In the genomic region with DNA sequence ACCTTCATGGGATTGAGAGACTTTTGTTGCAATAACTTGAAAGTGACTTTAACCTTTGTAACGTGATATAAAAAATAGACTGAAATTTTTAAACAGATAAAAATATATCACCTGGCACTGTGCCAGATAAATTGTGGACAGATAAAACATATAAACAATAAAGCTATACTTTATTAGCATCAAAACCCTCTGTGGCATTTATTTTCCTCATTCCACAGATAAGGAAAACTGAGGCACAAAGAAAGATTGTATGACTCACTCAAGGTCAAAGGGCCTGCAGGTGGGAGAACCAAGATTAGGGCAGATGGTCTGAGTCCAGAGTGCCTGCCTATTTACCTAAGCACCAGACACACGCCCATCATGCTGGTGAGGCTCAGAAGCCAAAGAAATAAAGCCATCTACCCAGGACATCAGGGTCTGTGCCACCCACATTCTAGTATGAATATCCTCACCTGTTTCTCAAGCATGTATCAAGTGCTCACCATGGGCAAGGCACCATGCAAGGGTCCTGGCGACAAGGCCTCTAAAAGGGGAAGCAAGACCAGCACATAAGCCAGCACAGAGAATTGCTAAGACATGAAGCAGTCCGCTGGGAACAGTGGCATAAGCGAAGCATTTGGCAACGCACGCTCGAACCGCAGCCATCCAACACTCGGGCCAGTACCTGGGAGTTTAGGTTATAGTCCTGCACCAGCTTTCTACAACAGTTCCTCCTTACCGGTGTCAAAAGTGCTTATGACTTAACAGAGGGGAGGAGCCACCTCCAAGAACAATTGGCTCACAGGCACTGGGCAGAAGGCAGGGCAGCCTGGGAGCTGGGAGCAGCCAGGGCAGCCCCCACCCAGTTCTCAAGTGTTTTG, we compare ENCODE assay signal across 1 cellular context.
TF ChIP-seq lines count a peak whose summit lies in the region.

No MANE protein-coding gene starts in this region.

TF ChIP-seq in K562, 482 proteins besides CTCF, POLR2A, EP300 and RAD21 (continued from another document and continues in another):
- TF ChIP-seq, protein P1, sequence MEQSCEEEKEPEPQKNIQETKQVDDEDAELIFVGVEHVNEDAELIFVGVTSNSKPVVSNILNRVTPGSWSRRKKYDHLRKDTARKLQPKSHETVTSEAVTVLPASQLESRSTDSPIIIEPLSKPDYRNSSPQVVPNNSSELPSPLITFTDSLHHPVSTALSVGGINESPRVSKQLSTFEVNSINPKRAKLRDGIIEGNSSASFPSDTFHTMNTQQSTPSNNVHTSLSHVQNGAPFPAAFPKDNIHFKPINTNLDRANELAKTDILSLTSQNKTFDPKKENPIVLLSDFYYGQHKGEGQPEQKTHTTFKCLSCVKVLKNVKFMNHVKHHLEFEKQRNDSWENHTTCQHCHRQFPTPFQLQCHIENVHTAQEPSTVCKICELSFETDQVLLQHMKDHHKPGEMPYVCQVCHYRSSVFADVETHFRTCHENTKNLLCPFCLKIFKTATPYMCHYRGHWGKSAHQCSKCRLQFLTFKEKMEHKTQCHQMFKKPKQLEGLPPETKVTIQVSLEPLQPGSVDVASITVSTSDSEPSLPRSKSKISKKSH (CRISPR knock-in tag; IDR thresholded peaks at IDR 0.05) = no peak
- no peak for TF ChIP-seq TBL1XR1 (IDR thresholded peaks at IDR 0.05; ENCODE audit: low read length in 2 of 2)
- no peak for TF ChIP-seq MCM5 (IDR thresholded peaks at IDR 0.05; ENCODE audit: low read depth)
- TF ChIP-seq GATAD2A (IDR thresholded peaks at IDR 0.05) = no peak
- TF ChIP-seq, protein P2, sequence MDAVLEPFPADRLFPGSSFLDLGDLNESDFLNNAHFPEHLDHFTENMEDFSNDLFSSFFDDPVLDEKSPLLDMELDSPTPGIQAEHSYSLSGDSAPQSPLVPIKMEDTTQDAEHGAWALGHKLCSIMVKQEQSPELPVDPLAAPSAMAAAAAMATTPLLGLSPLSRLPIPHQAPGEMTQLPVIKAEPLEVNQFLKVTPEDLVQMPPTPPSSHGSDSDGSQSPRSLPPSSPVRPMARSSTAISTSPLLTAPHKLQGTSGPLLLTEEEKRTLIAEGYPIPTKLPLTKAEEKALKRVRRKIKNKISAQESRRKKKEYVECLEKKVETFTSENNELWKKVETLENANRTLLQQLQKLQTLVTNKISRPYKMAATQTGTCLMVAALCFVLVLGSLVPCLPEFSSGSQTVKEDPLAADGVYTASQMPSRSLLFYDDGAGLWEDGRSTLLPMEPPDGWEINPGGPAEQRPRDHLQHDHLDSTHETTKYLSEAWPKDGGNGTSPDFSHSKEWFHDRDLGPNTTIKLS (IDR thresholded peaks at IDR 0.05; ENCODE audit: borderline replicate concordance, low read depth) = no peak
- no peak for TF ChIP-seq HIVEP1 (CRISPR knock-in tag; IDR thresholded peaks at IDR 0.05)
- TF ChIP-seq ZNF212 (CRISPR knock-in tag; IDR thresholded peaks at IDR 0.05) = no peak
- TF ChIP-seq MEIS2 (IDR thresholded peaks at IDR 0.05; ENCODE audit: partially characterized antibody) = no peak
- peak; percentile 85 for TF ChIP-seq TCF3 (CRISPR knock-in tag; IDR thresholded peaks at IDR 0.05)
- TF ChIP-seq TSC22D4 (tag; IDR thresholded peaks at IDR 0.05) = no peak
- no peak for TF ChIP-seq HNRNPH1 (optimal IDR thresholded peaks at IDR 0.05; ENCODE audit: low read depth, low read length)
- TF ChIP-seq, protein P3, sequence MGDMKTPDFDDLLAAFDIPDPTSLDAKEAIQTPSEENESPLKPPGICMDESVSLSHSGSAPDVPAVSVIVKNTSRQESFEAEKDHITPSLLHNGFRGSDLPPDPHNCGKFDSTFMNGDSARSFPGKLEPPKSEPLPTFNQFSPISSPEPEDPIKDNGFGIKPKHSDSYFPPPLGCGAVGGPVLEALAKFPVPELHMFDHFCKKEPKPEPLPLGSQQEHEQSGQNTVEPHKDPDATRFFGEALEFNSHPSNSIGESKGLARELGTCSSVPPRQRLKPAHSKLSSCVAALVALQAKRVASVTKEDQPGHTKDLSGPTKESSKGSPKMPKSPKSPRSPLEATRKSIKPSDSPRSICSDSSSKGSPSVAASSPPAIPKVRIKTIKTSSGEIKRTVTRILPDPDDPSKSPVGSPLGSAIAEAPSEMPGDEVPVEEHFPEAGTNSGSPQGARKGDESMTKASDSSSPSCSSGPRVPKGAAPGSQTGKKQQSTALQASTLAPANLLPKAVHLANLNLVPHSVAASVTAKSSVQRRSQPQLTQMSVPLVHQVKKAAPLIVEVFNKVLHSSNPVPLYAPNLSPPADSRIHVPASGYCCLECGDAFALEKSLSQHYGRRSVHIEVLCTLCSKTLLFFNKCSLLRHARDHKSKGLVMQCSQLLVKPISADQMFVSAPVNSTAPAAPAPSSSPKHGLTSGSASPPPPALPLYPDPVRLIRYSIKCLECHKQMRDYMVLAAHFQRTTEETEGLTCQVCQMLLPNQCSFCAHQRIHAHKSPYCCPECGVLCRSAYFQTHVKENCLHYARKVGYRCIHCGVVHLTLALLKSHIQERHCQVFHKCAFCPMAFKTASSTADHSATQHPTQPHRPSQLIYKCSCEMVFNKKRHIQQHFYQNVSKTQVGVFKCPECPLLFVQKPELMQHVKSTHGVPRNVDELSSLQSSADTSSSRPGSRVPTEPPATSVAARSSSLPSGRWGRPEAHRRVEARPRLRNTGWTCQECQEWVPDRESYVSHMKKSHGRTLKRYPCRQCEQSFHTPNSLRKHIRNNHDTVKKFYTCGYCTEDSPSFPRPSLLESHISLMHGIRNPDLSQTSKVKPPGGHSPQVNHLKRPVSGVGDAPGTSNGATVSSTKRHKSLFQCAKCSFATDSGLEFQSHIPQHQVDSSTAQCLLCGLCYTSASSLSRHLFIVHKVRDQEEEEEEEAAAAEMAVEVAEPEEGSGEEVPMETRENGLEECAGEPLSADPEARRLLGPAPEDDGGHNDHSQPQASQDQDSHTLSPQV (IDR thresholded peaks at IDR 0.05) = no peak
- TF ChIP-seq, protein P4, sequence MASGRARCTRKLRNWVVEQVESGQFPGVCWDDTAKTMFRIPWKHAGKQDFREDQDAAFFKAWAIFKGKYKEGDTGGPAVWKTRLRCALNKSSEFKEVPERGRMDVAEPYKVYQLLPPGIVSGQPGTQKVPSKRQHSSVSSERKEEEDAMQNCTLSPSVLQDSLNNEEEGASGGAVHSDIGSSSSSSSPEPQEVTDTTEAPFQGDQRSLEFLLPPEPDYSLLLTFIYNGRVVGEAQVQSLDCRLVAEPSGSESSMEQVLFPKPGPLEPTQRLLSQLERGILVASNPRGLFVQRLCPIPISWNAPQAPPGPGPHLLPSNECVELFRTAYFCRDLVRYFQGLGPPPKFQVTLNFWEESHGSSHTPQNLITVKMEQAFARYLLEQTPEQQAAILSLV (tag; IDR thresholded peaks at IDR 0.05) = no peak
- TF ChIP-seq ZNF408 (CRISPR knock-in tag; IDR thresholded peaks at IDR 0.05; ENCODE audit: low read depth) = no peak
- no peak for TF ChIP-seq HCFC1 (IDR thresholded peaks at IDR 0.05; ENCODE audit: low read depth, low read length)
- no peak for TF ChIP-seq NCOA2 (IDR thresholded peaks at IDR 0.05; ENCODE audit: partially characterized antibody in 2 of 2)
- TF ChIP-seq, protein P5, sequence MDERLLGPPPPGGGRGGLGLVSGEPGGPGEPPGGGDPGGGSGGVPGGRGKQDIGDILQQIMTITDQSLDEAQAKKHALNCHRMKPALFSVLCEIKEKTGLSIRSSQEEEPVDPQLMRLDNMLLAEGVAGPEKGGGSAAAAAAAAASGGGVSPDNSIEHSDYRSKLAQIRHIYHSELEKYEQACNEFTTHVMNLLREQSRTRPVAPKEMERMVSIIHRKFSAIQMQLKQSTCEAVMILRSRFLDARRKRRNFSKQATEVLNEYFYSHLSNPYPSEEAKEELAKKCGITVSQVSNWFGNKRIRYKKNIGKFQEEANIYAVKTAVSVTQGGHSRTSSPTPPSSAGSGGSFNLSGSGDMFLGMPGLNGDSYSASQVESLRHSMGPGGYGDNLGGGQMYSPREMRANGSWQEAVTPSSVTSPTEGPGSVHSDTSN (CRISPR knock-in tag; IDR thresholded peaks at IDR 0.05; ENCODE audit: low read depth) = no peak
- TF ChIP-seq, protein P5 (tag; conservative IDR thresholded peaks at IDR 0.05; ENCODE audit: low read depth) = no peak
- TF ChIP-seq ZNF77 (CRISPR knock-in tag; IDR thresholded peaks at IDR 0.05) = no peak
- 0 out of 2 replicates have a peak, but pooled peaks have one; percentile 9 for TF ChIP-seq CREM (IDR thresholded peaks at IDR 0.05; ENCODE audit: low read depth)
- TF ChIP-seq, protein P6, sequence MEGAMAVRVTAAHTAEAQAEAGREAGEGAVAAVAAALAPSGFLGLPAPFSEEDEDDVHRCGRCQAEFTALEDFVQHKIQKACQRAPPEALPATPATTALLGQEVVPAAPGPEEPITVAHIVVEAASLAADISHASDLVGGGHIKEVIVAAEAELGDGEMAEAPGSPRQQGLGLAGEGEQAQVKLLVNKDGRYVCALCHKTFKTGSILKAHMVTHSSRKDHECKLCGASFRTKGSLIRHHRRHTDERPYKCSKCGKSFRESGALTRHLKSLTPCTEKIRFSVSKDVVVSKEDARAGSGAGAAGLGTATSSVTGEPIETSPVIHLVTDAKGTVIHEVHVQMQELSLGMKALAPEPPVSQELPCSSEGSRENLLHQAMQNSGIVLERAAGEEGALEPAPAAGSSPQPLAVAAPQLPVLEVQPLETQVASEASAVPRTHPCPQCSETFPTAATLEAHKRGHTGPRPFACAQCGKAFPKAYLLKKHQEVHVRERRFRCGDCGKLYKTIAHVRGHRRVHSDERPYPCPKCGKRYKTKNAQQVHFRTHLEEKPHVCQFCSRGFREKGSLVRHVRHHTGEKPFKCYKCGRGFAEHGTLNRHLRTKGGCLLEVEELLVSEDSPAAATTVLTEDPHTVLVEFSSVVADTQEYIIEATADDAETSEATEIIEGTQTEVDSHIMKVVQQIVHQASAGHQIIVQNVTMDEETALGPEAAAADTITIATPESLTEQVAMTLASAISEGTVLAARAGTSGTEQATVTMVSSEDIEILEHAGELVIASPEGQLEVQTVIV (CRISPR knock-in tag; IDR thresholded peaks at IDR 0.05; ENCODE audit: borderline replicate concordance) = no peak
- TF ChIP-seq JUN (IDR thresholded peaks at IDR 0.05; ENCODE audit: borderline replicate concordance, low read depth, low read length) = peak; percentile 71; the same call in 1 of the 2 replicates
- no peak for TF ChIP-seq JUN (CRISPR knock-in tag; IDR thresholded peaks at IDR 0.05; ENCODE audit: borderline replicate concordance)
- TF ChIP-seq KDM1A (IDR thresholded peaks at IDR 0.05) = peak; percentile 62 to 64; a peak in 3 of 4 replicates
- TF ChIP-seq ATF7 (IDR thresholded peaks at IDR 0.05) = no peak
- no peak for TF ChIP-seq ZNF224 (CRISPR knock-in tag; IDR thresholded peaks at IDR 0.05)
- no peak for TF ChIP-seq RBM15 (IDR thresholded peaks at IDR 0.05; ENCODE audit: insufficient read depth, low read length)
- no peak for TF ChIP-seq TAF15 (IDR thresholded peaks at IDR 0.05; ENCODE audit: low read depth, low read length)
- peak; percentile 86 for TF ChIP-seq TEAD4 (IDR thresholded peaks at IDR 0.05; ENCODE audit: low read length)
- no peak for TF ChIP-seq TEAD4 (CRISPR knock-in tag; IDR thresholded peaks at IDR 0.05; ENCODE audit: borderline replicate concordance)
- no peak for TF ChIP-seq MAFF (IDR thresholded peaks at IDR 0.05; ENCODE audit: low read length)
- no peak for TF ChIP-seq ZNF785 (CRISPR knock-in tag; IDR thresholded peaks at IDR 0.05)
- TF ChIP-seq ZKSCAN3 (CRISPR knock-in tag; IDR thresholded peaks at IDR 0.05) = no peak
- no peak for TF ChIP-seq CBFB (CRISPR knock-in tag; IDR thresholded peaks at IDR 0.05)
- TF ChIP-seq ZSCAN29 (IDR thresholded peaks at IDR 0.05) = no peak
- no peak for TF ChIP-seq NR2C2 (CRISPR knock-in tag; IDR thresholded peaks at IDR 0.05)
- peak; percentile 41 for TF ChIP-seq NR2C2 (tag; IDR thresholded peaks at IDR 0.05)
- no peak for TF ChIP-seq CHD1 (IDR thresholded peaks at IDR 0.05; ENCODE audit: low read length)
- TF ChIP-seq MEF2A (IDR thresholded peaks at IDR 0.05; ENCODE audit: control insufficient read depth, low read depth, low read length) = no peak
- TF ChIP-seq NFYB (IDR thresholded peaks at IDR 0.05; ENCODE audit: extremely low read depth, insufficient read length) = no peak
- TF ChIP-seq RCOR1 (IDR thresholded peaks at IDR 0.05; ENCODE audit: borderline replicate concordance in 1 of 2, low read depth in 2 of 2, low read length in 2 of 2) = peak in 1 of 2 experiments; percentile 41; a peak in 2 of 4 replicates
- no peak for TF ChIP-seq CXXC5 (CRISPR knock-in tag; IDR thresholded peaks at IDR 0.05)
- TF ChIP-seq XRCC4 (IDR thresholded peaks at IDR 0.05; ENCODE audit: extremely low read depth, insufficient read depth, insufficient read length) = no peak
- TF ChIP-seq, protein P7, sequence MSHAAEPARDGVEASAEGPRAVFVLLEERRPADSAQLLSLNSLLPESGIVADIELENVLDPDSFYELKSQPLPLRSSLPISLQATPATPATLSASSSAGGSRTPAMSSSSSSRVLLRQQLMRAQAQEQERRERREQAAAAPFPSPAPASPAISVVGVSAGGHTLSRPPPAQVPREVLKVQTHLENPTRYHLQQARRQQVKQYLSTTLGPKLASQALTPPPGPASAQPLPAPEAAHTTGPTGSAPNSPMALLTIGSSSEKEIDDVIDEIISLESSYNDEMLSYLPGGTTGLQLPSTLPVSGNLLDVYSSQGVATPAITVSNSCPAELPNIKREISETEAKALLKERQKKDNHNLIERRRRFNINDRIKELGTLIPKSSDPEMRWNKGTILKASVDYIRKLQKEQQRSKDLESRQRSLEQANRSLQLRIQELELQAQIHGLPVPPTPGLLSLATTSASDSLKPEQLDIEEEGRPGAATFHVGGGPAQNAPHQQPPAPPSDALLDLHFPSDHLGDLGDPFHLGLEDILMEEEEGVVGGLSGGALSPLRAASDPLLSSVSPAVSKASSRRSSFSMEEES (CRISPR knock-in tag; IDR thresholded peaks at IDR 0.05) = no peak
- TF ChIP-seq NFATC3 (IDR thresholded peaks at IDR 0.05) = no peak
- no peak for TF ChIP-seq KLF6 (CRISPR knock-in tag; IDR thresholded peaks at IDR 0.05; ENCODE audit: borderline replicate concordance)
- TF ChIP-seq DACH1 (IDR thresholded peaks at IDR 0.05; ENCODE audit: partially characterized antibody) = no peak
- no peak for TF ChIP-seq ZNF140 (CRISPR knock-in tag; IDR thresholded peaks at IDR 0.05)
- TF ChIP-seq NCOR1 (IDR thresholded peaks at IDR 0.05) = peak; percentile 71
- TF ChIP-seq RAD51 (IDR thresholded peaks at IDR 0.05; ENCODE audit: borderline replicate concordance, low read depth) = no peak
- TF ChIP-seq, protein P8, sequence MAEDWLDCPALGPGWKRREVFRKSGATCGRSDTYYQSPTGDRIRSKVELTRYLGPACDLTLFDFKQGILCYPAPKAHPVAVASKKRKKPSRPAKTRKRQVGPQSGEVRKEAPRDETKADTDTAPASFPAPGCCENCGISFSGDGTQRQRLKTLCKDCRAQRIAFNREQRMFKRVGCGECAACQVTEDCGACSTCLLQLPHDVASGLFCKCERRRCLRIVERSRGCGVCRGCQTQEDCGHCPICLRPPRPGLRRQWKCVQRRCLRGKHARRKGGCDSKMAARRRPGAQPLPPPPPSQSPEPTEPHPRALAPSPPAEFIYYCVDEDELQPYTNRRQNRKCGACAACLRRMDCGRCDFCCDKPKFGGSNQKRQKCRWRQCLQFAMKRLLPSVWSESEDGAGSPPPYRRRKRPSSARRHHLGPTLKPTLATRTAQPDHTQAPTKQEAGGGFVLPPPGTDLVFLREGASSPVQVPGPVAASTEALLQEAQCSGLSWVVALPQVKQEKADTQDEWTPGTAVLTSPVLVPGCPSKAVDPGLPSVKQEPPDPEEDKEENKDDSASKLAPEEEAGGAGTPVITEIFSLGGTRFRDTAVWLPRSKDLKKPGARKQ (CRISPR knock-in tag; IDR thresholded peaks at IDR 0.05) = no peak
